In genomic region chr12:87238466-87238865, GRCh38 we compare ENCODE assay signal across 29 cellular contexts.
"Had no signal": no experiment of that assay in that cellular context is flagged by ENCODE, and none has a peak within 500 bp of the region (broad histone marks: within the 10 kb centered on the region; RNA-seq: fewer than 3 reads in every experiment).

No MANE protein-coding gene starts in this region.

- H3K9me3 Mint-ChIP-seq: stimulated activated memory B cell treated with anti-CD40 and anti-IgM and Interleukin-4, amounts not matched to agents 10 μg/mL and 1 μg/mL and 100 μg/mL, for 72 hours; stimulated activated naive B cell treated with anti-CD40 and anti-IgM and Interleukin-4, amounts not matched to agents 10 μg/mL and 1 μg/mL and 100 μg/mL, for 72 hours; stimulated activated naive CD8-positive, alpha-beta T cell treated with anti-CD3 and anti-CD28 coated beads, Interleukin-15, Interleukin-2, amounts not matched to agents 100 ng/mL and 50 ng/mL, for 24 hours; type B pancreatic cell had no signal

- FAIRE-seq: urothelium cell line had no signal

- H3K4me3 Mint-ChIP-seq: stimulated activated effector memory CD8-positive, alpha-beta T cell treated with anti-CD3 and anti-CD28 coated beads, Interleukin-12 subunit alpha, Interleukin-12 subunit beta, amount 100 ng/mL, for 72 hours; stimulated activated memory B cell treated with anti-CD40 and anti-IgM and Interleukin-4, amounts not matched to agents 10 μg/mL and 1 μg/mL and 100 μg/mL, for 72 hours; stimulated activated naive B cell treated with anti-CD40 and anti-IgM and Interleukin-4, amounts not matched to agents 10 μg/mL and 1 μg/mL and 100 μg/mL, for 72 hours; stimulated activated naive CD8-positive, alpha-beta T cell treated with anti-CD3 and anti-CD28 coated beads, Interleukin-15, amount 100 ng/mL, for 72 hours; stimulated activated naive CD8-positive, alpha-beta T cell treated with anti-CD3 and anti-CD28 coated beads, Interleukin-15, Interleukin-2, amounts not matched to agents 100 ng/mL and 50 ng/mL, for 24 hours; type B pancreatic cell had no signal

- H3K9me3 ChIP-seq: stomach, suprapubic skin, testis, thoracic aorta, thyroid gland, tibial artery, tibial nerve, transverse colon, upper lobe of left lung, upper lobe of right lung, uterus, vagina had no signal

- H3K4me1 ChIP-seq: stomach, suprapubic skin, testis, thyroid gland, tibial artery, tibial nerve, transverse colon, upper lobe of left lung, upper lobe of right lung, uterus, vagina had no signal

- H3K27me3 ChIP-seq: stomach, suprapubic skin, testis, thyroid gland, tibial artery, tibial nerve, transverse colon, upper lobe of left lung, upper lobe of right lung, uterus, vagina had no signal

- H3K4me1 Mint-ChIP-seq: stimulated activated effector memory CD8-positive, alpha-beta T cell treated with anti-CD3 and anti-CD28 coated beads, Interleukin-12 subunit alpha, Interleukin-12 subunit beta, amount 100 ng/mL, for 72 hours; stimulated activated memory B cell treated with anti-CD40 and anti-IgM and Interleukin-4, amounts not matched to agents 10 μg/mL and 1 μg/mL and 100 μg/mL, for 72 hours; stimulated activated naive B cell treated with anti-CD40 and anti-IgM and Interleukin-4, amounts not matched to agents 10 μg/mL and 1 μg/mL and 100 μg/mL, for 72 hours; stimulated activated naive CD8-positive, alpha-beta T cell treated with anti-CD3 and anti-CD28 coated beads, Interleukin-15, amount 100 ng/mL, for 72 hours had no signal

- H3K36me3 ChIP-seq: stomach, suprapubic skin, thoracic aorta, thyroid gland, tibial artery, tibial nerve, transverse colon, upper lobe of left lung, upper lobe of right lung, uterus, vagina had no signal

- DNase-seq: stimulated activated CD4-positive, alpha-beta T cell treated with anti-CD3 and anti-CD28 coated beads, Interleukin-2, amount 100 ng/mL, for 48 hours; stimulated activated CD4-positive, alpha-beta T cell treated with anti-CD3 and anti-CD28 coated beads, Interleukin-4, amount 100 ng/mL, for 1 hour; stimulated activated CD4-positive, alpha-beta T cell treated with anti-CD3 and anti-CD28 coated beads, Interleukin-4, amount 100 ng/mL, for 24 hours; stimulated activated CD4-positive, alpha-beta T cell treated with anti-CD3 and anti-CD28 coated beads, Interleukin-4, amount 100 ng/mL, for 4 hours; stimulated activated CD8-positive, alpha-beta memory T cell treated with anti-CD3 and anti-CD28 coated beads, Interleukin-4, amount 100 ng/mL, for 48 hours; stimulated activated naive B cell treated with anti-CD40 and anti-IgM and Interleukin-4, amounts not matched to agents 10 μg/mL and 1 μg/mL and 100 μg/mL, for 72 hours; stimulated activated naive CD4-positive, alpha-beta T cell; stimulated activated naive CD4-positive, alpha-beta T cell treated with Interleukin-2 at 50 U/mL for 16 hours; stimulated activated naive CD8-positive, alpha-beta T cell treated with anti-CD3 and anti-CD28 coated beads, Interleukin-15, amount 100 ng/mL, for 72 hours; stimulated activated naive CD8-positive, alpha-beta T cell treated with anti-CD3 and anti-CD28 coated beads, Interleukin-15, Interleukin-2, amounts not matched to agents 100 U/mL and 50 U/mL, for 24 hours; stomach; substantia nigra; testis; thyroid gland; tibial artery; transverse colon; trophoblast cell; upper lobe of left lung; upper lobe of right lung; uterus had no signal

- H3K36me3 Mint-ChIP-seq: stimulated activated effector memory CD8-positive, alpha-beta T cell treated with anti-CD3 and anti-CD28 coated beads, Interleukin-12 subunit alpha, Interleukin-12 subunit beta, amount 100 ng/mL, for 72 hours; stimulated activated memory B cell treated with anti-CD40 and anti-IgM and Interleukin-4, amounts not matched to agents 10 μg/mL and 1 μg/mL and 100 μg/mL, for 72 hours; stimulated activated naive B cell treated with anti-CD40 and anti-IgM and Interleukin-4, amounts not matched to agents 10 μg/mL and 1 μg/mL and 100 μg/mL, for 72 hours; type B pancreatic cell had no signal

- H3K4me3 ChIP-seq: stomach, suprapubic skin, testis, thoracic aorta, thyroid gland, tibial artery, tibial nerve, transverse colon, upper lobe of left lung, upper lobe of right lung, uterus, vagina had no signal

- H3K27ac Mint-ChIP-seq: stimulated activated effector memory CD8-positive, alpha-beta T cell treated with anti-CD3 and anti-CD28 coated beads, Interleukin-12 subunit alpha, Interleukin-12 subunit beta, amount 100 ng/mL, for 72 hours; stimulated activated memory B cell treated with anti-CD40 and anti-IgM and Interleukin-4, amounts not matched to agents 10 μg/mL and 1 μg/mL and 100 μg/mL, for 72 hours; stimulated activated naive B cell treated with anti-CD40 and anti-IgM and Interleukin-4, amounts not matched to agents 10 μg/mL and 1 μg/mL and 100 μg/mL, for 72 hours; stimulated activated naive CD8-positive, alpha-beta T cell treated with anti-CD3 and anti-CD28 coated beads, Interleukin-15, amount 100 ng/mL, for 72 hours; stimulated activated naive CD8-positive, alpha-beta T cell treated with anti-CD3 and anti-CD28 coated beads, Interleukin-15, Interleukin-2, amounts not matched to agents 100 ng/mL and 50 ng/mL, for 24 hours; type B pancreatic cell had no signal

- H3K27ac ChIP-seq: stomach, suprapubic skin, testis, thoracic aorta, thyroid gland, tibial artery, tibial nerve, transverse colon, upper lobe of left lung, upper lobe of right lung, uterus, vagina had no signal

- H3K27me3 Mint-ChIP-seq: stimulated activated memory B cell treated with anti-CD40 and anti-IgM and Interleukin-4, amounts not matched to agents 10 μg/mL and 1 μg/mL and 100 μg/mL, for 72 hours; stimulated activated naive B cell treated with anti-CD40 and anti-IgM and Interleukin-4, amounts not matched to agents 10 μg/mL and 1 μg/mL and 100 μg/mL, for 72 hours; stimulated activated naive CD8-positive, alpha-beta T cell treated with anti-CD3 and anti-CD28 coated beads, Interleukin-15, amount 100 ng/mL, for 72 hours; stimulated activated naive CD8-positive, alpha-beta T cell treated with anti-CD3 and anti-CD28 coated beads, Interleukin-15, Interleukin-2, amounts not matched to agents 100 ng/mL and 50 ng/mL, for 24 hours; type B pancreatic cell had no signal
